26 cellular contexts compared by ENCODE assay signal in genomic region chr5:82911902-82912301, GRCh38.
A peak's percentile ranks its signal among the peaks of the same experiment; 100 is the strongest.
DNase-seq lines count a peak whose midpoint lies in the region; ATAC-seq and TF ChIP-seq lines count a peak whose summit lies in the region.
"Had no signal": no experiment of that assay in that cellular context is flagged by ENCODE, and none has a peak within 500 bp of the region (broad histone marks: within the 10 kb centered on the region; RNA-seq: fewer than 3 reads in every experiment).

No MANE protein-coding gene starts in this region.

- peaks cover 0 to 33% of the 10 kb centered on the region in 2 experiments; a peak in 2 of 4 replicates for H3K36me3 ChIP-seq in HCT116 (ENCODE audit: control insufficient read depth in 1 of 2, insufficient read depth in 2 of 2, low read length in 2 of 2)
- no peaks in the 10 kb centered on the region for H3K36me3 ChIP-seq in RWPE2 (ENCODE audit: low read depth)
- no peaks in the 10 kb centered on the region for H3K36me3 ChIP-seq in neural progenitor cell
- H3K36me3 ChIP-seq: gastrocnemius medialis, ovary, right atrium auricular region, tibial nerve had no signal

- H3K27me3 ChIP-seq in HCT116 (ENCODE audit: insufficient read depth, low read length), result no peaks in the 10 kb centered on the region
- H3K27me3 ChIP-seq in RWPE2 (ENCODE audit: insufficient read depth, poor library complexity, severe bottlenecking), result no peaks in the 10 kb centered on the region
- H3K27me3 ChIP-seq in neural progenitor cell, result no peaks in the 10 kb centered on the region
- H3K27me3 ChIP-seq: gastrocnemius medialis, ovary, right atrium auricular region, tibial nerve had no signal

- CTCF ChIA-PET in HCT116 (lab: Charles Lee), result no interaction called here

- H3K9me3 ChIP-seq in HCT116 (ENCODE audit: control insufficient read depth in 1 of 2, insufficient read depth in 1 of 2, low read depth in 1 of 2, low read length in 2 of 2) (peaks cover 0 to 17% of the 10 kb centered on the region in 2 experiments; a peak in 1 of 4 replicates), RWPE2 (ENCODE audit: severe bottlenecking) (peaks cover 3% of the 10 kb centered on the region), neural progenitor cell (ENCODE audit: low read depth) (no peaks in the 10 kb centered on the region)
- H3K9me3 ChIP-seq: gastrocnemius medialis, ovary had no signal

- H3K4me1 ChIP-seq in HCT116 (ENCODE audit: control insufficient read depth in 1 of 2, insufficient read depth in 2 of 2, low read length in 2 of 2), result no peaks in the 10 kb centered on the region
- no peaks in the 10 kb centered on the region for H3K4me1 ChIP-seq in RWPE2 (ENCODE audit: insufficient read depth, poor library complexity, severe bottlenecking)
- no peaks in the 10 kb centered on the region for H3K4me1 ChIP-seq in neural progenitor cell
- H3K4me1 ChIP-seq: gastrocnemius medialis, right atrium auricular region, tibial nerve had no signal

- H3K27ac ChIP-seq in HCT116 (ENCODE audit: low read depth, low read length) (no peak overlapping the region), RWPE2 (ENCODE audit: poor library complexity, severe bottlenecking) (no peak overlapping the region), neural progenitor cell (no peak overlapping the region)
- H3K27ac ChIP-seq: gastrocnemius medialis, ovary, right atrium auricular region, tibial nerve had no signal

- DNase-seq in activated T-cell treated with anti-CD3 and anti-CD28 coated beads for 48 hours (ENCODE audit: low read depth) (peak; percentile 2), HCT116 (ENCODE audit: low read depth, low spot score) (no peak), RWPE2 (ENCODE audit: low spot score) (no peak), neural progenitor cell (ENCODE audit: low spot score) (no peak), NOMO-1 treated with dmso at 0.1 percent for 144 hours (lab: John Stamatoyannopoulos, UW; ENCODE audit: unreplicated experiment) (no peak)
- DNase-seq in activated T-cell treated with anti-CD3 and anti-CD28 coated beads, Interleukin-2, amount 50 U/mL, for 24 hours, result no peak
- DNase-seq: ACHN; activated gamma-delta T cell; C1 segment of cervical spinal cord; central memory CD4-positive, alpha-beta T cell; gastrocnemius medialis; naive B cell; NCI-H187 treated with DMSO at 0.1 percent for 48 hours; NCI-H446 treated with DMSO at 0.1 percent for 48 hours; ovary; RPMI8226; stimulated activated naive B cell treated with anti-CD40 and anti-IgM and Interleukin-4, amounts not matched to agents 10 μg/mL and 1 μg/mL and 100 μg/mL, for 72 hours had no signal

- ATAC-seq in HCT116 (peak; percentile 24; the same call in 1 of the 2 replicates), RWPE2 (ENCODE audit: low read depth) (peak; percentile 27; the same call in 1 of the 3 replicates), GM18861 (IDR thresholded peaks at IDR 0.05; ENCODE audit: unreplicated experiment) (no peak)
- no peak for ATAC-seq in stimulated activated memory B cell treated with anti-CD40 and anti-IgM and Interleukin-4, amounts not matched to agents 10 μg/mL and 1 μg/mL and 100 μg/mL, for 72 hours
- ATAC-seq: gastrocnemius medialis; K562; SK-N-SH treated with all-trans-retinoic acid at 6 μM for 48 hours; stimulated activated naive B cell treated with anti-CD40 and anti-IgM and Interleukin-4, amounts not matched to agents 10 μg/mL and 1 μg/mL and 100 μg/mL, for 72 hours; WTC11 had no signal

- intact Hi-C loops in HCT116 (cut with micrococcal nuclease), result loop anchor here (10.0 kb wide), 2 partner anchors 267 to 557 kb away; no protein-coding TSS in a partner anchor

- H3K4me3 ChIP-seq in HCT116 (replicated peaks in 1 of 2; ENCODE audit: low read depth in 1 of 2, low read length in 2 of 2) (no peak overlapping the region), RWPE2 (ENCODE audit: severe bottlenecking) (no peak overlapping the region), neural progenitor cell (no peak overlapping the region)
- H3K4me3 ChIP-seq: gastrocnemius medialis, K562, ovary, right atrium auricular region, tibial nerve had no signal

- no peaks in the 10 kb centered on the region for H3F3A ChIP-seq in neural progenitor cell (ENCODE audit: low read depth)

- no TSS peak for BruUV-seq in HCT116 (replicated peaks; lab: Mats Ljungman, UMichigan)

- no peak overlapping the region for H2AFZ ChIP-seq in HCT116 (ENCODE audit: low read depth, low read length, poor library complexity, severe bottlenecking)
- H2AFZ ChIP-seq in neural progenitor cell (replicated peaks), result no peak overlapping the region

- RAD21 ChIA-PET in HCT116 (lab: Charles Lee; ENCODE audit: low non-redundant PET in 1 of 2, low total read pairs in 2 of 2, uncharacterized antibody in 2 of 2, unreplicated experiment in 2 of 2), result no interaction called here

- H3K9ac ChIP-seq in HCT116 (ENCODE audit: low read length) (no peak overlapping the region), neural progenitor cell (no peak overlapping the region)

- H3K9me3 Mint-ChIP-seq in activated T-cell treated with anti-CD3 and anti-CD28 coated beads, Interleukin-2, amount 50 U/mL, for 24 hours, result peaks cover 19% of the 10 kb centered on the region
- H3K9me3 Mint-ChIP-seq in neural progenitor cell, result peaks cover 11% of the 10 kb centered on the region
- H3K9me3 Mint-ChIP-seq in stimulated activated memory B cell treated with anti-CD40 and anti-IgM and Interleukin-4, amounts not matched to agents 10 μg/mL and 1 μg/mL and 100 μg/mL, for 72 hours, result peaks cover 12% of the 10 kb centered on the region

- H4K20me1 ChIP-seq in HCT116 (ENCODE audit: insufficient read depth) (no peaks in the 10 kb centered on the region), neural progenitor cell (ENCODE audit: low read depth) (no peaks in the 10 kb centered on the region)

- H3K79me2 ChIP-seq in HCT116 (ENCODE audit: insufficient read depth, low read length) (peaks cover 3% of the 10 kb centered on the region; the same call in 1 of the 2 replicates), neural progenitor cell (ENCODE audit: low read depth) (no peaks in the 10 kb centered on the region)

- TF ChIP-seq CTCF in HCT116 (IDR thresholded peaks at IDR 0.05 in 2 of 3, conservative IDR thresholded peaks at IDR 0.05 in 1 of 3; ENCODE audit: borderline replicate concordance in 1 of 3, insufficient read depth in 1 of 3, low read depth in 2 of 3, low read length in 2 of 3) (no peak), RWPE2 (IDR thresholded peaks at IDR 0.05; ENCODE audit: poor library complexity, severe bottlenecking) (no peak), neural progenitor cell (IDR thresholded peaks at IDR 0.05) (no peak)

- POLR2A ChIA-PET in HCT116 (lab: Charles Lee), result no interaction called here

- H3K27me3 Mint-ChIP-seq in activated T-cell treated with anti-CD3 and anti-CD28 coated beads, Interleukin-2, amount 50 U/mL, for 24 hours, result peaks cover 21% of the 10 kb centered on the region
- H3K27me3 Mint-ChIP-seq in neural progenitor cell (ENCODE audit: insufficient read depth, low read depth), result peaks cover 3% of the 10 kb centered on the region
- H3K27me3 Mint-ChIP-seq in stimulated activated memory B cell treated with anti-CD40 and anti-IgM and Interleukin-4, amounts not matched to agents 10 μg/mL and 1 μg/mL and 100 μg/mL, for 72 hours, result no peaks in the 10 kb centered on the region
- H3K27me3 Mint-ChIP-seq: memory B cell; naive B cell; stimulated activated naive B cell treated with anti-CD40 and anti-IgM and Interleukin-4, amounts not matched to agents 10 μg/mL and 1 μg/mL and 100 μg/mL, for 72 hours had no signal

- H3K27ac Mint-ChIP-seq in activated T-cell treated with anti-CD3 and anti-CD28 coated beads, Interleukin-2, amount 50 U/mL, for 24 hours, result no peak overlapping the region
- H3K27ac Mint-ChIP-seq in neural progenitor cell, result peak overlapping the region; percentile 64
- no peak overlapping the region for H3K27ac Mint-ChIP-seq in stimulated activated memory B cell treated with anti-CD40 and anti-IgM and Interleukin-4, amounts not matched to agents 10 μg/mL and 1 μg/mL and 100 μg/mL, for 72 hours
- H3K27ac Mint-ChIP-seq: memory B cell; naive B cell; stimulated activated naive B cell treated with anti-CD40 and anti-IgM and Interleukin-4, amounts not matched to agents 10 μg/mL and 1 μg/mL and 100 μg/mL, for 72 hours; T-helper 2 cell treated with Interferon-gamma antibody and Interleukin-4, amounts not matched to agents 5 μg/mL and 100 μg/mL, for 36 hours; WTC11 had no signal

- no peaks in the 10 kb centered on the region for H3K36me3 Mint-ChIP-seq in activated T-cell treated with anti-CD3 and anti-CD28 coated beads, Interleukin-2, amount 50 U/mL, for 24 hours (ENCODE audit: low read depth)
- H3K36me3 Mint-ChIP-seq in neural progenitor cell, result peaks cover 4% of the 10 kb centered on the region
- H3K36me3 Mint-ChIP-seq in stimulated activated memory B cell treated with anti-CD40 and anti-IgM and Interleukin-4, amounts not matched to agents 10 μg/mL and 1 μg/mL and 100 μg/mL, for 72 hours, result peaks cover 7% of the 10 kb centered on the region
- H3K36me3 Mint-ChIP-seq: memory B cell had no signal

- no peak for TF ChIP-seq POLR2A in HCT116 (IDR thresholded peaks at IDR 0.05; ENCODE audit: borderline replicate concordance, extremely low read depth, insufficient read depth, insufficient read length)

- H3K4me3 Mint-ChIP-seq in activated T-cell treated with anti-CD3 and anti-CD28 coated beads, Interleukin-2, amount 50 U/mL, for 24 hours, result no peak overlapping the region
- no peak overlapping the region for H3K4me3 Mint-ChIP-seq in neural progenitor cell
- no peak overlapping the region for H3K4me3 Mint-ChIP-seq in stimulated activated memory B cell treated with anti-CD40 and anti-IgM and Interleukin-4, amounts not matched to agents 10 μg/mL and 1 μg/mL and 100 μg/mL, for 72 hours
- H3K4me3 Mint-ChIP-seq: memory B cell; naive B cell; stimulated activated naive B cell treated with anti-CD40 and anti-IgM and Interleukin-4, amounts not matched to agents 10 μg/mL and 1 μg/mL and 100 μg/mL, for 72 hours; T-helper 2 cell treated with Interferon-gamma antibody and Interleukin-4, amounts not matched to agents 5 μg/mL and 100 μg/mL, for 36 hours; WTC11 had no signal

- H3K9me2 ChIP-seq in HCT116 (ENCODE audit: insufficient read depth), result no peaks in the 10 kb centered on the region

- H3K4me1 Mint-ChIP-seq in activated T-cell treated with anti-CD3 and anti-CD28 coated beads, Interleukin-2, amount 50 U/mL, for 24 hours (ENCODE audit: low read depth), result peaks cover 8% of the 10 kb centered on the region
- H3K4me1 Mint-ChIP-seq in neural progenitor cell, result no peaks in the 10 kb centered on the region
- H3K4me1 Mint-ChIP-seq in stimulated activated memory B cell treated with anti-CD40 and anti-IgM and Interleukin-4, amounts not matched to agents 10 μg/mL and 1 μg/mL and 100 μg/mL, for 72 hours, result no peaks in the 10 kb centered on the region
- H3K4me1 Mint-ChIP-seq: memory B cell; naive B cell; stimulated activated naive B cell treated with anti-CD40 and anti-IgM and Interleukin-4, amounts not matched to agents 10 μg/mL and 1 μg/mL and 100 μg/mL, for 72 hours had no signal

- H3K4me2 ChIP-seq in HCT116 (ENCODE audit: low read length) (no peak overlapping the region), neural progenitor cell (no peak overlapping the region)

- TF ChIP-seq RAD21 in HCT116 (IDR thresholded peaks at IDR 0.05; ENCODE audit: low read depth), result no peak

TF ChIP-seq in HCT116, 20 proteins besides CTCF, POLR2A, EP300 and RAD21:
- 0 out of 2 replicates have a peak, but pooled peaks have one; percentile 16 for TF ChIP-seq SIN3A (IDR thresholded peaks at IDR 0.05; ENCODE audit: low read depth)
- TF ChIP-seq JUND (IDR thresholded peaks at IDR 0.05), result no peak
- peak; percentile 63 for TF ChIP-seq POLR2AphosphoS5 (IDR thresholded peaks at IDR 0.05; ENCODE audit: low read depth, low read length)

Comparison
In these comparisons a context has a peak if more than half of its experiments do, and no peak if none do; other contexts are left out.
1. ATAC-seq: peak in HCT116 (single experiment) and RWPE2 (single experiment); none in stimulated activated memory B cell treated with anti-CD40 and anti-IgM and Interleukin-4, amounts not matched to agents 10 μg/mL and 1 μg/mL and 100 μg/mL, for 72 hours (single experiment) and GM18861 (single experiment).